In the genomic region with DNA sequence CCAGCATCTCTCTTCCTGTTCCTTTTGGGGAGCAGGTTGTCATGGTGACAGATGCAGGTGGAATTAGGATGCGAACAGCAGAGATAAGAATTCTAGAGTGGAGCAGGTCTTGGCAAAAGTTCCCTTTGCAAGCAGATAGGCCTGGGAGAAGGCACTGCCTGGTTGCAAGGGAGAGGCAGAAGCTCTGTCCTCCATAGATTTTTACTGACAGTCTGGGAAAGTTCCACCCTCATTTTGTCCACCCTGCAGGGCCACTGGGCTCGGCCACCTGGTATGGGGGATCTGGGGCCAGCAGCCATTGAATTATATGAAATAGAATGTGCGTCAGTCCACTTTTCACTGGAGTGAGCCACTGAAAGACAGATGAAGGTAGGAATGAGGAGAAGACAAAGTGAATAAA, we compare ENCODE assay signal across 8 cellular contexts.
"Had no signal": no experiment of that assay in that cellular context is flagged by ENCODE, and none has a peak within 500 bp of the region (broad histone marks: within the 10 kb centered on the region; RNA-seq: fewer than 3 reads in every experiment).

No MANE protein-coding gene starts in this region.

- H2AFZ ChIP-seq: GM23248 had no signal

- FAIRE-seq: H1, H54, HTR-8/SVneo had no signal

- H3K9ac ChIP-seq: GM23248 had no signal

- DNase-seq: GM23248, H9, HCEC 1CT, IMR-90, KBM-7 had no signal

- H3K27ac ChIP-seq: GM23248 had no signal

- H3K4me3 ChIP-seq: GM23248 had no signal
